Comparison of ENCODE assay signal across 14 cellular contexts in the genomic region with DNA sequence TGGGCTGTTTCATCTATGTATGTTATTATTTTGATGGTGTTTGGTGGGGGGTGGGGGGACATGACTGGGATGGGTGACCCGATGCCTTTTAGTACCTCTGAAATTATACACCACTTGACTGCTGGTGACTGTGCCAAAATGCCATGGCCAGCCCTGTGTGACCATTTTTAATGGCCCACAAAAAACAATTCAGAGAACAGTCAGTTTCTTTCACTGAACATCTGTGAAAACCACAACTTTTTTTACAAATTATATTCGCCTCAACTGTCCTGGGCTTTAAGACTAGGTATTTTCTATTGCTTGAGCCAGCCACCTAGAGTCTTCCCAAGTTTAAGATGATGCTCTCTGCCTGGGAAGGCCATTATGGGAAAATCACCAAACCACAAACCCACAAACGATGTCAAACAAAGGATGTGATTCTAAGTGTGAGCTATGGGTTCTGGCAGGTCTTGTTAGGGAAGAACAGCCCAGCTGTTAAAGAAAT. TPM values are rescaled to one million over a fixed set of nuclear protein-coding genes. Genes with fewer than 3 reads are reported as not detected.
DNase-seq lines count a peak whose midpoint lies in the region; ATAC-seq and TF ChIP-seq lines count a peak whose summit lies in the region.
"Had no signal": no experiment of that assay in that cellular context is flagged by ENCODE, and none has a peak within 500 bp of the region (broad histone marks: within the 10 kb centered on the region; RNA-seq: fewer than 3 reads in every experiment).

No MANE protein-coding gene starts in this region.

- peaks cover 86% of the 10 kb centered on the region for H3K36me3 Mint-ChIP-seq in osteocyte (ENCODE audit: unreplicated experiment)

- ATAC-seq in GM18498 (IDR thresholded peaks at IDR 0.05; ENCODE audit: unreplicated experiment), result no peak
- ATAC-seq: left ventricle myocardium superior, Right ventricle myocardium inferior had no signal

- TF ChIP-seq CTCF in cardiac fibroblast (IDR thresholded peaks at IDR 0.05; ENCODE audit: low read depth, low read length) (no peak), osteocyte (IDR thresholded peaks at IDR 0.05) (no peak)

- H3K4me1 Mint-ChIP-seq in osteocyte (ENCODE audit: unreplicated experiment), result peaks cover 83% of the 10 kb centered on the region

- H3K27me3 Mint-ChIP-seq in osteocyte (ENCODE audit: unreplicated experiment), result no peaks in the 10 kb centered on the region

- DNase-seq in AG20443 (ENCODE audit: low spot score) (peak; percentile 57), LHCN-M2 (ENCODE audit: low read depth) (peak; percentile 97), cardiac fibroblast (ENCODE audit: low read depth in 2 of 2) (peak; percentile 84 to 87), osteocyte (ENCODE audit: extremely low spot score, unreplicated experiment) (no peak), GM19238 (ENCODE audit: insufficient read length, low spot score) (no peak), NCI-H187 treated with DMSO at 0.1 percent for 48 hours (lab: John Stamatoyannopoulos, UW) (no peak)
- DNase-seq in activated CD8-positive, alpha-beta memory T cell treated with anti-CD3 and anti-CD28 coated beads for 24 hours, result no peak
- DNase-seq: cerebellar nuclear complex; left ventricle myocardium superior; NCI-H2081 treated with DMSO at 0.1 percent for 48 hours; nucleus accumbens; stimulated activated CD4-positive, alpha-beta T cell treated with anti-CD3 and anti-CD28 coated beads, Interleukin-4, amount 100 ng/mL, for 1 hour had no signal

- H3K4me3 ChIP-seq in cardiac fibroblast (replicated peaks in 1 of 2; ENCODE audit: low read depth in 2 of 2, low read length in 2 of 2), result no peak overlapping the region

- H3K9me3 Mint-ChIP-seq in osteocyte (ENCODE audit: unreplicated experiment), result no peaks in the 10 kb centered on the region

- H3K4me3 Mint-ChIP-seq in osteocyte (ENCODE audit: unreplicated experiment), result no peak overlapping the region

- peak overlapping the region; percentile 87 for H3K27ac Mint-ChIP-seq in osteocyte (ENCODE audit: unreplicated experiment)

RNA-seq across cellular contexts. Expression of a gene that starts 33.9 kb away (rescaled TPM):
- 3,000 and 3,278 TPM in 2 replicates for total RNA-seq in LHCN-M2 (2014; rRNA removed)
- 2,602 TPM for polyA plus RNA-seq in LHCN-M2 (2012)
- total RNA-seq in osteocyte, result 16,854 and 18,487 TPM in 2 replicates

Comparison
In these comparisons a context has a peak if more than half of its experiments do, and no peak if none do; other contexts are left out.
1. DNase-seq: peak in AG20443 (single experiment), LHCN-M2 (single experiment) and cardiac fibroblast (2 of 2); none in osteocyte (single experiment), activated CD8-positive, alpha-beta memory T cell treated with anti-CD3 and anti-CD28 coated beads for 24 hours (single experiment), GM19238 (single experiment) and NCI-H187 treated with DMSO at 0.1 percent for 48 hours (single experiment).